Comparison of ENCODE assay signal across 13 cellular contexts in the genomic region with DNA sequence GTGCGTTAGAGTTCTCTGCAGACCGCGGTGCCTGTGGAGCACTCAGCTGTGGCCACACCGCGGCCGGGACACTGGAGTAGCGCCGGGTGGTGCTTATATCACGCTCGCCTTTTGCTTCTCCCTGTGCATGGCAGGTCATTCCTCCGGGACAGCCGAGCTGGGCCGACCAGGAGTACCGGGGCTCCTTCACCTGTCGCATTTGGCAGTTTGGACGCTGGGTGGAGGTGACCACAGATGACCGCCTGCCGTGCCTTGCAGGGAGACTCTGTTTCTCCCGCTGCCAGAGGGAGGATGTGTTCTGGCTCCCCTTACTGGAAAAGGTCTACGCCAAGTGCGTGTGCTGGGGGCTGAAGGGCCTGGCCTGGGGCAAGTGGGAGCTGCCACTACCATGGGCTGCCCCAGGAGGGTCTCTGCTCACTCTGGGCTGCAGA.
"Had no signal": no experiment of that assay in that cellular context is flagged by ENCODE, and none has a peak within 500 bp of the region (broad histone marks: within the 10 kb centered on the region; RNA-seq: fewer than 3 reads in every experiment).

No MANE protein-coding gene starts in this region.

- ATAC-seq: activated naive CD4-positive, alpha-beta T cell treated with anti-CD3 and anti-CD28 coated beads, Interleukin-2, amount 50 U/mL, for 72 hours; esophagus mucosa; natural killer cell treated with Interleukin-12 subunit alpha and Interleukin-12 subunit beta and Interleukin-15 and Interleukin-18, amount 100 ng/mL, for 72 hours; stimulated activated naive B cell treated with anti-CD40 and anti-IgM and Interleukin-4, amounts not matched to agents 10 μg/mL and 1 μg/mL and 100 μg/mL, for 72 hours had no signal

- H3K9me3 Mint-ChIP-seq: activated CD4-positive, alpha-beta memory T cell treated with anti-CD3 and anti-CD28 coated beads, Interleukin-2, amount 10 ng/mL, durations not matched to agents 7 days and 5 days; activated naive CD4-positive, alpha-beta T cell treated with anti-CD3 and anti-CD28 coated beads, Interleukin-2, amount 50 U/mL, for 72 hours; natural killer cell treated with Interleukin-12 subunit alpha and Interleukin-12 subunit beta and Interleukin-15 and Interleukin-18, amount 100 ng/mL, for 72 hours; stimulated activated naive B cell treated with anti-CD40 and anti-IgM and Interleukin-4, amounts not matched to agents 10 μg/mL and 1 μg/mL and 100 μg/mL, for 72 hours had no signal

- H3K27me3 ChIP-seq: SJSA1, transverse colon had no signal

- H3K4me3 ChIP-seq: SJSA1, smooth muscle cell, transverse colon had no signal

- H3K27me3 Mint-ChIP-seq: activated CD4-positive, alpha-beta memory T cell treated with anti-CD3 and anti-CD28 coated beads, Interleukin-2, amount 10 ng/mL, durations not matched to agents 7 days and 5 days; natural killer cell treated with Interleukin-12 subunit alpha and Interleukin-12 subunit beta and Interleukin-15 and Interleukin-18, amount 100 ng/mL, for 72 hours; stimulated activated naive B cell treated with anti-CD40 and anti-IgM and Interleukin-4, amounts not matched to agents 10 μg/mL and 1 μg/mL and 100 μg/mL, for 72 hours had no signal

- DNase-seq: activated CD4-positive, alpha-beta memory T cell treated with anti-CD3 and anti-CD28 coated beads, Interleukin-2, amount 10 ng/mL, durations not matched to agents 7 days and 5 days; activated CD8-positive, alpha-beta memory T cell treated with anti-CD3 and anti-CD28 coated beads, Interleukin-2, amount 50 U/mL, for 48 hours; amniotic stem cell; stimulated activated naive B cell treated with anti-CD40 and anti-IgM and Interleukin-4, amounts not matched to agents 10 μg/mL and 1 μg/mL and 100 μg/mL, for 72 hours; SW 1271; T-helper 9 cell; transverse colon had no signal

- H3K4me3 Mint-ChIP-seq: activated CD4-positive, alpha-beta memory T cell treated with anti-CD3 and anti-CD28 coated beads, Interleukin-2, amount 10 ng/mL, durations not matched to agents 7 days and 5 days; natural killer cell treated with Interleukin-12 subunit alpha and Interleukin-12 subunit beta and Interleukin-15 and Interleukin-18, amount 100 ng/mL, for 72 hours; stimulated activated naive B cell treated with anti-CD40 and anti-IgM and Interleukin-4, amounts not matched to agents 10 μg/mL and 1 μg/mL and 100 μg/mL, for 72 hours had no signal

- H3K27ac ChIP-seq: SJSA1, transverse colon, VCaP had no signal

- H3K36me3 Mint-ChIP-seq: natural killer cell treated with Interleukin-12 subunit alpha and Interleukin-12 subunit beta and Interleukin-15 and Interleukin-18, amount 100 ng/mL, for 72 hours had no signal

- H3K27ac Mint-ChIP-seq: activated CD4-positive, alpha-beta memory T cell treated with anti-CD3 and anti-CD28 coated beads, Interleukin-2, amount 10 ng/mL, durations not matched to agents 7 days and 5 days; activated naive CD4-positive, alpha-beta T cell treated with anti-CD3 and anti-CD28 coated beads, Interleukin-2, amount 50 U/mL, for 72 hours; natural killer cell treated with Interleukin-12 subunit alpha and Interleukin-12 subunit beta and Interleukin-15 and Interleukin-18, amount 100 ng/mL, for 72 hours; stimulated activated naive B cell treated with anti-CD40 and anti-IgM and Interleukin-4, amounts not matched to agents 10 μg/mL and 1 μg/mL and 100 μg/mL, for 72 hours had no signal

- H3K9me3 ChIP-seq: SJSA1, transverse colon had no signal
